8 cellular contexts compared by ENCODE assay signal in genomic region chr6:45377555-45378323, GRCh38. TPM values are rescaled to one million over a fixed set of nuclear protein-coding genes. Genes with fewer than 3 reads are reported as not detected.
DNase-seq lines count a peak whose midpoint lies in the region; ATAC-seq and TF ChIP-seq lines count a peak whose summit lies in the region.

Gene SUPT3H, minus strand, starts transcription at chr6:45377934.

- H4K20me1 ChIP-seq in KMS-11 (ENCODE audit: insufficient read depth) = no peaks in the 10 kb centered on the region

- no peaks in the 10 kb centered on the region for H3K36me3 ChIP-seq in KMS-11 (ENCODE audit: insufficient read depth)

- no peaks in the 10 kb centered on the region for H3K9me3 Mint-ChIP-seq in activated T-helper 2 cell treated with anti-CD3 and anti-CD28 coated beads, Interferon-gamma antibody, Interleukin-2, Interleukin-4, amounts not matched to agents 10 μg/mL and 5 μg/mL and 100 μg/mL, durations not matched to agents 14 hours and 24 hours and 36 hours
- H3K9me3 Mint-ChIP-seq in nephron = no peaks in the 10 kb centered on the region

- peaks cover 24% of the 10 kb centered on the region for H3K4me1 Mint-ChIP-seq in activated T-helper 2 cell treated with anti-CD3 and anti-CD28 coated beads, Interferon-gamma antibody, Interleukin-2, Interleukin-4, amounts not matched to agents 10 μg/mL and 5 μg/mL and 100 μg/mL, durations not matched to agents 14 hours and 24 hours and 36 hours (ENCODE audit: low read depth)
- H3K4me1 Mint-ChIP-seq in nephron = peaks cover 19% of the 10 kb centered on the region

- no peaks in the 10 kb centered on the region for H3K27me3 Mint-ChIP-seq in activated T-helper 2 cell treated with anti-CD3 and anti-CD28 coated beads, Interferon-gamma antibody, Interleukin-2, Interleukin-4, amounts not matched to agents 10 μg/mL and 5 μg/mL and 100 μg/mL, durations not matched to agents 14 hours and 24 hours and 36 hours (ENCODE audit: low read depth)
- H3K27me3 Mint-ChIP-seq in nephron (ENCODE audit: low read depth) = no peaks in the 10 kb centered on the region

- peaks cover 26% of the 10 kb centered on the region; the same call in 1 of the 2 replicates for H3K79me2 ChIP-seq in KMS-11 (ENCODE audit: insufficient read depth, low read depth)

- peaks cover 27% of the 10 kb centered on the region for H3K4me1 ChIP-seq in KMS-11 (ENCODE audit: low read depth, poor library complexity, severe bottlenecking)

- H3K4me3 Mint-ChIP-seq in activated T-helper 2 cell treated with anti-CD3 and anti-CD28 coated beads, Interferon-gamma antibody, Interleukin-2, Interleukin-4, amounts not matched to agents 10 μg/mL and 5 μg/mL and 100 μg/mL, durations not matched to agents 14 hours and 24 hours and 36 hours (ENCODE audit: low read depth) = peak within 1 kb of the TSS; percentile 99
- H3K4me3 Mint-ChIP-seq in nephron = peak within 1 kb of the TSS; percentile 94 to 100 (median 99)

- peak within 1 kb of the TSS; percentile 98 for H3K4me2 ChIP-seq in KMS-11

- peak within 1 kb of the TSS; percentile 96 for H3K9ac ChIP-seq in KMS-11

- H3K27me3 ChIP-seq in KMS-11 (ENCODE audit: insufficient read depth, low read depth) = no peaks in the 10 kb centered on the region

- peak within 1 kb of the TSS; percentile 66 for H2AFZ ChIP-seq in KMS-11 (ENCODE audit: low read depth)

- peak within 1 kb of the TSS; percentile 100 for H3K27ac Mint-ChIP-seq in activated T-helper 2 cell treated with anti-CD3 and anti-CD28 coated beads, Interferon-gamma antibody, Interleukin-2, Interleukin-4, amounts not matched to agents 10 μg/mL and 5 μg/mL and 100 μg/mL, durations not matched to agents 14 hours and 24 hours and 36 hours
- peak within 1 kb of the TSS; percentile 99 to 100 (median 100) for H3K27ac Mint-ChIP-seq in nephron

- H3K27ac ChIP-seq in KMS-11 = peak within 1 kb of the TSS; percentile 96

- no peak within 1 kb of the TSS for H3K4me3 ChIP-seq in KMS-11 (IDR thresholded peaks at IDR 0.05; ENCODE audit: insufficient read depth, low read depth, low read length)
- peak within 1 kb of the TSS; percentile 71 for H3K4me3 ChIP-seq in fibroblast of pulmonary artery (replicated peaks; ENCODE audit: low read depth, low read length)

- intact Hi-C loops in activated T-helper 2 cell treated with anti-CD3 and anti-CD28 coated beads, Interferon-gamma antibody, Interleukin-2, Interleukin-4, amounts not matched to agents 10 μg/mL and 5 μg/mL and 100 μg/mL, durations not matched to agents 14 hours and 24 hours and 36 hours (cut with micrococcal nuclease) = loop anchor here (1.0 to 10.0 kb wide), 12 partner anchors 43 to 735 kb away; no protein-coding TSS in a partner anchor

- DNase-seq in Daoy (ENCODE audit: low read depth) (peak; percentile 99), RKO (ENCODE audit: low spot score) (peak; percentile 94), fibroblast of pulmonary artery (ENCODE audit: low read depth) (peak; percentile 94)
- DNase-seq in activated T-helper 2 cell treated with anti-CD3 and anti-CD28 coated beads, Interferon-gamma antibody, Interleukin-2, Interleukin-4, amounts not matched to agents 10 μg/mL and 5 μg/mL and 100 μg/mL, durations not matched to agents 14 hours and 24 hours and 36 hours (ENCODE audit: low spot score) = peak; percentile 89
- DNase-seq in stimulated activated naive CD8-positive, alpha-beta T cell treated with anti-CD3 and anti-CD28 coated beads, Interleukin-15, Interleukin-2, amounts not matched to agents 100 U/mL and 50 U/mL, for 24 hours = peak; percentile 94

- H3K36me3 Mint-ChIP-seq in activated T-helper 2 cell treated with anti-CD3 and anti-CD28 coated beads, Interferon-gamma antibody, Interleukin-2, Interleukin-4, amounts not matched to agents 10 μg/mL and 5 μg/mL and 100 μg/mL, durations not matched to agents 14 hours and 24 hours and 36 hours (ENCODE audit: low read depth) = peaks cover 6% of the 10 kb centered on the region
- no peaks in the 10 kb centered on the region for H3K36me3 Mint-ChIP-seq in nephron (ENCODE audit: low read depth)

- peak; percentile 85 for ATAC-seq in GM21786 (IDR thresholded peaks at IDR 0.05; ENCODE audit: unreplicated experiment)
- ATAC-seq in stimulated activated naive CD8-positive, alpha-beta T cell treated with anti-CD3 and anti-CD28 coated beads, Interleukin-15, Interleukin-2, amounts not matched to agents 100 U/mL and 50 U/mL, for 24 hours = peak; percentile 89

- TF ChIP-seq CTCF in KMS-11 (conservative IDR thresholded peaks at IDR 0.05; ENCODE audit: low read depth, low read length) (no peak), fibroblast of pulmonary artery (IDR thresholded peaks at IDR 0.05; ENCODE audit: low read length, missing control alignments) (no peak), nephron (IDR thresholded peaks at IDR 0.05; ENCODE audit: unreplicated experiment in 3 of 3) (no peak)

RNA-seq across cellular contexts. Expression of gene SUPT3H, which starts in this region (rescaled TPM):
- 35.8 and 49.7 TPM in 2 replicates for total RNA-seq in Daoy (2014; rRNA removed; shearing (Covaris generic))
- 14.8 and 19.4 TPM in 2 replicates for total RNA-seq in activated T-helper 2 cell treated with anti-CD3 and anti-CD28 coated beads, Interferon-gamma antibody, Interleukin-2, Interleukin-4, amounts not matched to agents 10 μg/mL and 5 μg/mL and 100 μg/mL, durations not matched to agents 14 hours and 24 hours and 36 hours
